Comparison of ENCODE assay signal across 1 cellular context in genomic region chr20:53773066-53773791, GRCh38.
A peak's percentile ranks its signal among the peaks of the same experiment; 100 is the strongest.
TF ChIP-seq lines count a peak whose summit lies in the region.
"Not testable (repeated sequence)": the region's sequence is repeated elsewhere in the genome, so short reads cannot be mapped to it uniquely, and the experiment has no call there.

No MANE protein-coding gene starts in this region.

TF ChIP-seq in HepG2, 621 proteins besides CTCF, POLR2A, EP300 and RAD21 (continued from another document and continues in another):
- TF ChIP-seq ARID5B (CRISPR knock-in tag; IDR thresholded peaks at IDR 0.05), result peak; percentile 68
- 0 out of 2 replicates have a peak, but pooled peaks have one; percentile 6 for TF ChIP-seq KAT8 (CRISPR knock-in tag; IDR thresholded peaks at IDR 0.05)
- TF ChIP-seq, protein P1, sequence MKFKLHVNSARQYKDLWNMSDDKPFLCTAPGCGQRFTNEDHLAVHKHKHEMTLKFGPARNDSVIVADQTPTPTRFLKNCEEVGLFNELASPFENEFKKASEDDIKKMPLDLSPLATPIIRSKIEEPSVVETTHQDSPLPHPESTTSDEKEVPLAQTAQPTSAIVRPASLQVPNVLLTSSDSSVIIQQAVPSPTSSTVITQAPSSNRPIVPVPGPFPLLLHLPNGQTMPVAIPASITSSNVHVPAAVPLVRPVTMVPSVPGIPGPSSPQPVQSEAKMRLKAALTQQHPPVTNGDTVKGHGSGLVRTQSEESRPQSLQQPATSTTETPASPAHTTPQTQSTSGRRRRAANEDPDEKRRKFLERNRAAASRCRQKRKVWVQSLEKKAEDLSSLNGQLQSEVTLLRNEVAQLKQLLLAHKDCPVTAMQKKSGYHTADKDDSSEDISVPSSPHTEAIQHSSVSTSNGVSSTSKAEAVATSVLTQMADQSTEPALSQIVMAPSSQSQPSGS (CRISPR knock-in tag; IDR thresholded peaks at IDR 0.05), result peak; percentile 63; the same call in 1 of the 2 replicates
- peak; percentile 44; the same call in 1 of the 2 replicates for TF ChIP-seq ZNF788 (CRISPR knock-in tag; IDR thresholded peaks at IDR 0.05; ENCODE audit: borderline replicate concordance)
- TF ChIP-seq CREM (IDR thresholded peaks at IDR 0.05), result 0 out of 2 replicates have a peak, but pooled peaks have one; percentile 19
- TF ChIP-seq CREM (CRISPR knock-in tag; IDR thresholded peaks at IDR 0.05); SOX13 (IDR thresholded peaks at IDR 0.05); HNF4G (CRISPR knock-in tag; IDR thresholded peaks at IDR 0.05; ENCODE audit: borderline replicate concordance, low read depth): not testable (repeated sequence)
- TF ChIP-seq, protein P2, sequence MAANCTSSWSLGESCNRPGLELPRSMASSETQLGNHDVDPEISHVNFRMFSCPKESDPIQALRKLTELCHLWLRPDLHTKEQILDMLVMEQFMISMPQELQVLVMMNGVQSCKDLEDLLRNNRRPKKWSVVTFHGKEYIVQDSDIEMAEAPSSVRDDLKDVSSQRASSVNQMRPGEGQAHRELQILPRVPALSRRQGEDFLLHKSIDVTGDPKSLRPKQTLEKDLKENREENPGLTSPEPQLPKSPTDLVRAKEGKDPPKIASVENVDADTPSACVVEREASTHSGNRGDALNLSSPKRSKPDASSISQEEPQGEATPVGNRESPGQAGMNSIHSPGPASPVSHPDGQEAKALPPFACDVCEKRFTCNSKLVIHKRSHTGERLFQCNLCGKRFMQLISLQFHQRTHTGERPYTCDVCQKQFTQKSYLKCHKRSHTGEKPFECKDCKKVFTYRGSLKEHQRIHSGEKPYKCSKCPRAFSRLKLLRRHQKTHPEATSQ (CRISPR knock-in tag; IDR thresholded peaks at IDR 0.05; ENCODE audit: borderline replicate concordance), result 0 out of 2 replicates have a peak, but pooled peaks have one; percentile 41
- TF ChIP-seq IRF9 (CRISPR knock-in tag; IDR thresholded peaks at IDR 0.05; ENCODE audit: borderline replicate concordance), result peak; percentile 44; the same call in 1 of the 2 replicates
- TF ChIP-seq ZMYM4 (CRISPR knock-in tag; IDR thresholded peaks at IDR 0.05), result peak; percentile 71
- peak; percentile 64 for TF ChIP-seq BRD4 (CRISPR knock-in tag; IDR thresholded peaks at IDR 0.05)
- TF ChIP-seq ZNF598 (CRISPR knock-in tag; IDR thresholded peaks at IDR 0.05; ENCODE audit: borderline replicate concordance), result 0 out of 2 replicates have a peak, but pooled peaks have one; percentile 46
- TF ChIP-seq ZFP1 (CRISPR knock-in tag; IDR thresholded peaks at IDR 0.05), result 0 out of 2 replicates have a peak, but pooled peaks have one; percentile 13
- TF ChIP-seq ZBTB38 (CRISPR knock-in tag; IDR thresholded peaks at IDR 0.05), result peak; percentile 70; the same call in 1 of the 2 replicates
- TF ChIP-seq ZNF709 (CRISPR knock-in tag; IDR thresholded peaks at IDR 0.05), result peak; percentile 28; the same call in 1 of the 2 replicates
- peak; percentile 30; the same call in 1 of the 2 replicates for TF ChIP-seq ZNF350 (CRISPR knock-in tag; IDR thresholded peaks at IDR 0.05; ENCODE audit: borderline replicate concordance, low read depth)
- peak; percentile 45; the same call in 1 of the 2 replicates for TF ChIP-seq ADNP (CRISPR knock-in tag; IDR thresholded peaks at IDR 0.05)
- TF ChIP-seq BORCS8-MEF2B (CRISPR knock-in tag; IDR thresholded peaks at IDR 0.05), result peak; percentile 55; the same call in 1 of the 2 replicates
- peak; percentile 65; the same call in 1 of the 2 replicates for TF ChIP-seq NCOA2 (CRISPR knock-in tag; IDR thresholded peaks at IDR 0.05)
- peak; percentile 92; the same call in 1 of the 2 replicates for TF ChIP-seq RXRA (CRISPR knock-in tag; IDR thresholded peaks at IDR 0.05)
- TF ChIP-seq, protein P3, sequence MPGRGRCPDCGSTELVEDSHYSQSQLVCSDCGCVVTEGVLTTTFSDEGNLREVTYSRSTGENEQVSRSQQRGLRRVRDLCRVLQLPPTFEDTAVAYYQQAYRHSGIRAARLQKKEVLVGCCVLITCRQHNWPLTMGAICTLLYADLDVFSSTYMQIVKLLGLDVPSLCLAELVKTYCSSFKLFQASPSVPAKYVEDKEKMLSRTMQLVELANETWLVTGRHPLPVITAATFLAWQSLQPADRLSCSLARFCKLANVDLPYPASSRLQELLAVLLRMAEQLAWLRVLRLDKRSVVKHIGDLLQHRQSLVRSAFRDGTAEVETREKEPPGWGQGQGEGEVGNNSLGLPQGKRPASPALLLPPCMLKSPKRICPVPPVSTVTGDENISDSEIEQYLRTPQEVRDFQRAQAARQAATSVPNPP (CRISPR knock-in tag; IDR thresholded peaks at IDR 0.05), result peak; percentile 46; the same call in 1 of the 2 replicates
- TF ChIP-seq XRCC5 (optimal IDR thresholded peaks at IDR 0.05; ENCODE audit: low read length), result peak; percentile 52
- TF ChIP-seq, protein P4, sequence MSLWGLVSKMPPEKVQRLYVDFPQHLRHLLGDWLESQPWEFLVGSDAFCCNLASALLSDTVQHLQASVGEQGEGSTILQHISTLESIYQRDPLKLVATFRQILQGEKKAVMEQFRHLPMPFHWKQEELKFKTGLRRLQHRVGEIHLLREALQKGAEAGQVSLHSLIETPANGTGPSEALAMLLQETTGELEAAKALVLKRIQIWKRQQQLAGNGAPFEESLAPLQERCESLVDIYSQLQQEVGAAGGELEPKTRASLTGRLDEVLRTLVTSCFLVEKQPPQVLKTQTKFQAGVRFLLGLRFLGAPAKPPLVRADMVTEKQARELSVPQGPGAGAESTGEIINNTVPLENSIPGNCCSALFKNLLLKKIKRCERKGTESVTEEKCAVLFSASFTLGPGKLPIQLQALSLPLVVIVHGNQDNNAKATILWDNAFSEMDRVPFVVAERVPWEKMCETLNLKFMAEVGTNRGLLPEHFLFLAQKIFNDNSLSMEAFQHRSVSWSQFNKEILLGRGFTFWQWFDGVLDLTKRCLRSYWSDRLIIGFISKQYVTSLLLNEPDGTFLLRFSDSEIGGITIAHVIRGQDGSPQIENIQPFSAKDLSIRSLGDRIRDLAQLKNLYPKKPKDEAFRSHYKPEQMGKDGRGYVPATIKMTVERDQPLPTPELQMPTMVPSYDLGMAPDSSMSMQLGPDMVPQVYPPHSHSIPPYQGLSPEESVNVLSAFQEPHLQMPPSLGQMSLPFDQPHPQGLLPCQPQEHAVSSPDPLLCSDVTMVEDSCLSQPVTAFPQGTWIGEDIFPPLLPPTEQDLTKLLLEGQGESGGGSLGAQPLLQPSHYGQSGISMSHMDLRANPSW (CRISPR knock-in tag; IDR thresholded peaks at IDR 0.05; ENCODE audit: borderline replicate concordance), result peak; percentile 21; the same call in 1 of the 2 replicates
- TF ChIP-seq NCOR1 (IDR thresholded peaks at IDR 0.05; ENCODE audit: borderline replicate concordance, low read length), result peak; percentile 70; the same call in 1 of the 2 replicates
- peak; percentile 78 for TF ChIP-seq NR2C2 (CRISPR knock-in tag; IDR thresholded peaks at IDR 0.05; ENCODE audit: borderline replicate concordance)
- 0 out of 2 replicates have a peak, but pooled peaks have one; percentile 1 for TF ChIP-seq MXD1 (CRISPR knock-in tag; IDR thresholded peaks at IDR 0.05)
- TF ChIP-seq PPARG (CRISPR knock-in tag; conservative IDR thresholded peaks at IDR 0.05), result peak; percentile 93
- peak; percentile 75 for TF ChIP-seq ZNF292 (CRISPR knock-in tag; IDR thresholded peaks at IDR 0.05; ENCODE audit: borderline replicate concordance, low read depth)
- peak; percentile 76; the same call in 1 of the 2 replicates for TF ChIP-seq ZMYM3 (CRISPR knock-in tag; IDR thresholded peaks at IDR 0.05)
- TF ChIP-seq, protein P5, sequence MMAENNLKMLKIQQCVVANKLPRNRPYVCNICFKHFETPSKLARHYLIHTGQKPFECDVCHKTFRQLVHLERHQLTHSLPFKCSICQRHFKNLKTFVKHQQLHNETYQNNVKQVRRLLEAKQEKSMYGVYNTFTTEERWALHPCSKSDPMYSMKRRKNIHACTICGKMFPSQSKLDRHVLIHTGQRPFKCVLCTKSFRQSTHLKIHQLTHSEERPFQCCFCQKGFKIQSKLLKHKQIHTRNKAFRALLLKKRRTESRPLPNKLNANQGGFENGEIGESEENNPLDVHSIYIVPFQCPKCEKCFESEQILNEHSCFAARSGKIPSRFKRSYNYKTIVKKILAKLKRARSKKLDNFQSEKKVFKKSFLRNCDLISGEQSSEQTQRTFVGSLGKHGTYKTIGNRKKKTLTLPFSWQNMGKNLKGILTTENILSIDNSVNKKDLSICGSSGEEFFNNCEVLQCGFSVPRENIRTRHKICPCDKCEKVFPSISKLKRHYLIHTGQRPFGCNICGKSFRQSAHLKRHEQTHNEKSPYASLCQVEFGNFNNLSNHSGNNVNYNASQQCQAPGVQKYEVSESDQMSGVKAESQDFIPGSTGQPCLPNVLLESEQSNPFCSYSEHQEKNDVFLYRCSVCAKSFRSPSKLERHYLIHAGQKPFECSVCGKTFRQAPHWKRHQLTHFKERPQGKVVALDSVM (CRISPR knock-in tag; IDR thresholded peaks at IDR 0.05), result peak; percentile 34; the same call in 1 of the 2 replicates
- TF ChIP-seq ZNF614 (CRISPR knock-in tag; IDR thresholded peaks at IDR 0.05; ENCODE audit: borderline replicate concordance), result 0 out of 2 replicates have a peak, but pooled peaks have one; percentile 25
- TF ChIP-seq, protein P6, sequence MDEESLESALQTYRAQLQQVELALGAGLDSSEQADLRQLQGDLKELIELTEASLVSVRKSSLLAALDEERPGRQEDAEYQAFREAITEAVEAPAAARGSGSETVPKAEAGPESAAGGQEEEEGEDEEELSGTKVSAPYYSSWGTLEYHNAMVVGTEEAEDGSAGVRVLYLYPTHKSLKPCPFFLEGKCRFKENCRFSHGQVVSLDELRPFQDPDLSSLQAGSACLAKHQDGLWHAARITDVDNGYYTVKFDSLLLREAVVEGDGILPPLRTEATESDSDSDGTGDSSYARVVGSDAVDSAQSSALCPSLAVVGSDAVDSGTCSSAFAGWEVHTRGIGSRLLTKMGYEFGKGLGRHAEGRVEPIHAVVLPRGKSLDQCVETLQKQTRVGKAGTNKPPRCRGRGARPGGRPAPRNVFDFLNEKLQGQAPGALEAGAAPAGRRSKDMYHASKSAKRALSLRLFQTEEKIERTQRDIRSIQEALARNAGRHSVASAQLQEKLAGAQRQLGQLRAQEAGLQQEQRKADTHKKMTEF (CRISPR knock-in tag; IDR thresholded peaks at IDR 0.05), result peak; percentile 41; the same call in 1 of the 2 replicates
- TF ChIP-seq SOX13 (CRISPR knock-in tag; conservative IDR thresholded peaks at IDR 0.05 in 1 of 2, IDR thresholded peaks at IDR 0.05 in 1 of 2), result peak in 1 of 2 experiments; percentile 56; a peak in 2 of 4 replicates
- peak; percentile 74; the same call in 1 of the 2 replicates for TF ChIP-seq HNF4G (IDR thresholded peaks at IDR 0.05; ENCODE audit: borderline replicate concordance, low read depth, low read length)
- TF ChIP-seq REPIN1 (CRISPR knock-in tag; IDR thresholded peaks at IDR 0.05; ENCODE audit: borderline replicate concordance, low read depth), result peak; percentile 31; the same call in 1 of the 2 replicates
- peak; percentile 93 for TF ChIP-seq RXRB (CRISPR knock-in tag; IDR thresholded peaks at IDR 0.05; ENCODE audit: borderline replicate concordance)
- peak; percentile 35; the same call in 1 of the 2 replicates for TF ChIP-seq DMAP1 (CRISPR knock-in tag; IDR thresholded peaks at IDR 0.05)
- peak; percentile 57; the same call in 1 of the 2 replicates for TF ChIP-seq ZBTB7B (CRISPR knock-in tag; IDR thresholded peaks at IDR 0.05)
- peak; percentile 55; the same call in 1 of the 2 replicates for TF ChIP-seq MEIS1 (CRISPR knock-in tag; IDR thresholded peaks at IDR 0.05; ENCODE audit: borderline replicate concordance)
